Comparison of ENCODE assay signal across 34 cellular contexts in genomic region chr6:120219339-120219738, GRCh38.
"Had no signal": no experiment of that assay in that cellular context is flagged by ENCODE, and none has a peak within 500 bp of the region (broad histone marks: within the 10 kb centered on the region; RNA-seq: fewer than 3 reads in every experiment).

No MANE protein-coding gene starts in this region.

- H3K9ac ChIP-seq: KMS-11 had no signal

- DNase-seq: Karpas-422, Kasumi-1, MG63, MM.1S, MV-4-11, NCI-H1048, NCI-H1092, NCI-H1092 treated with DMSO at 0.1 percent for 48 hours, NCI-H1105, NCI-H1105 treated with DMSO at 0.1 percent for 48 hours, NCI-H1417, NCI-H1417 treated with DMSO at 0.1 percent for 48 hours, NCI-H1436, NCI-H1436 treated with DMSO at 0.1 percent for 48 hours, NCI-H146, NCI-H1694, NCI-H1694 treated with DMSO at 0.1 percent for 48 hours, NCI-H187, NCI-H187 treated with DMSO at 0.1 percent for 48 hours, NCI-H1930, NCI-H2029, NCI-H2029 treated with DMSO at 0.1 percent for 48 hours, NCI-H2081, NCI-H2081 treated with DMSO at 0.1 percent for 48 hours, NCI-H2107, NCI-H2171, NCI-H2171 treated with DMSO at 0.1 percent for 48 hours, NCI-H2227 treated with DMSO at 0.1 percent for 48 hours, NCI-H226, NCI-H345, NCI-H446, NCI-H446 treated with DMSO at 0.1 percent for 48 hours, NCI-H510A had no signal

- H3K27ac ChIP-seq: KMS-11 had no signal

- H3K27me3 ChIP-seq: MG63 had no signal

- H3K36me3 ChIP-seq: MG63 had no signal

- H3K4me2 ChIP-seq: KMS-11 had no signal

- H3K4me3 ChIP-seq: MG63 had no signal

- H3K9me3 ChIP-seq: MG63 had no signal
